Comparison of ENCODE assay signal across 8 cellular contexts in genomic region chr14:59622641-59623040, GRCh38. TPM values are rescaled to one million over a fixed set of nuclear protein-coding genes. Genes with fewer than 3 reads are reported as not detected.
"Had no signal": no experiment of that assay in that cellular context is flagged by ENCODE, and none has a peak within 500 bp of the region (broad histone marks: within the 10 kb centered on the region; RNA-seq: fewer than 3 reads in every experiment).

No MANE protein-coding gene starts in this region.

- H3K9me3 ChIP-seq: HAP-1 had no signal

- H2AFZ ChIP-seq: GM23248 had no signal

- DNase-seq: GM23248, GOT3, H7, HFFc6, KBM-7 had no signal

- H3K9ac ChIP-seq: GM23248 had no signal

- H3K27ac ChIP-seq: GM23248 had no signal

- H3K4me3 ChIP-seq: GM23248, HAP-1 had no signal

- FAIRE-seq: HepG2 had no signal

- H3K36me3 ChIP-seq: HAP-1 had no signal

- H3K4me1 ChIP-seq: HAP-1 had no signal

RNA-seq across cellular contexts. Expression of gene CCDC175, which starts 46.0 kb away (rescaled TPM):
- polyA plus RNA-seq: GM23248, HepG2, IgD-negative memory B cell had no signal
